In genomic region chr16:2432286-2432685, GRCh38 we compare ENCODE assay signal across 1 cellular context.
TF ChIP-seq lines count a peak whose summit lies in the region.

No MANE protein-coding gene starts in this region.

TF ChIP-seq in GM12878, 131 proteins besides CTCF, POLR2A, EP300 and RAD21:
- no peak for TF ChIP-seq NR2F1 (conservative IDR thresholded peaks at IDR 0.05)
- TF ChIP-seq YY1 (IDR thresholded peaks at IDR 0.05; ENCODE audit: low read depth, low read length) = peak; percentile 46; the same call in 1 of the 2 replicates
